8 cellular contexts compared by ENCODE assay signal in the genomic region with DNA sequence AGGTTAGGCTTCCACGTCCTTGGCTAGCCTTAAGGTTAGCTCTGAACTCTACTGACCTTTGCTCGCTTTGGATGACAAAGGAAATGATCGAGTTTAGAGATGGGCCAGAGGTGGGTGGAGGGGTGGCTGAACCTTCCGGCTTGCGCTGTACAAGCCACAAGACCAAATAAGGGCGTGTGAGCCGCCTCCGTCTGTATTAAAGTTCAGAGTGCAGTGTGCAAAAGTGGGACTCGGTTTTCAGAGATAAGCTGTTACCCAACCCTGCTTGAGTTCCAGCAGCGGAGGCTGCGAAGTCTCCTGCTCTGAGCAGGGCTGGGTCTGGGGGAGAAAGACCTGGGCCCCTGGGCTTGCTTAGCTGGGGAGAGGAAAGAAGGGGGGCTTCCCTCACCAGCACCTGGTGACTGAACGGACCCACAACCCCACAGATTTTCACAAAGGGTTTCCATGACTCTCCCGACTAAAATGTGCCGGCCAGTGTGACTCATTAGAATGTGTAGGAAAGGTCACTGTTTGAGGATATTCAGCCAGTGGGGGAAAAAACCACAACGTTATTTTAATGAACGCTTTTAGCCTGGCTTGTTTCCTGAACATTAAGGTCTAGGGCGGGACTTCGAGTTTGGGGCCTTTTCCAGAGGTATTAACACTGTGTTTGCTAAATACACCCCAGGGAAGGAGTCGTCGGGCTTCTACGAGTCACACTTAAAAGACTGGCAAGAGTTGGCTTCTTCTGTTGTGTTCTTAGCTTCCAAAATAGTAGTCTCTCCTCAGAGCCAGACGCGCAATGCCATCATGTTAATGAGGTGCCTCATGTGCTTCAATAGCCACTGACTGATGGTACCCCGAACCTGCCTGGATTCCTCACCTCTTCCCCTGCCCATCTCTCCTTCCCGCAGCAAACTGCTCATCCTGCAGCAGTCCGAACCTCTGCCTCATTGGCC.
DNase-seq lines count a peak whose midpoint lies in the region; ATAC-seq and TF ChIP-seq lines count a peak whose summit lies in the region.

No MANE protein-coding gene starts in this region.

- H3K27ac Mint-ChIP-seq in activated CD8-positive, alpha-beta memory T cell treated with anti-CD3 and anti-CD28 coated beads, Interleukin-2, amount 10 ng/mL, durations not matched to agents 7 days and 5 days, result peak overlapping the region; percentile 97

- TF ChIP-seq CTCF in GM13977 (IDR thresholded peaks at IDR 0.05; ENCODE audit: extremely low read depth, insufficient read depth, missing control alignments) (no peak), epithelial cell of esophagus (IDR thresholded peaks at IDR 0.05; ENCODE audit: insufficient read depth, low read depth, low read length, missing control alignments) (no peak)

- no peaks in the 10 kb centered on the region for H3K27me3 ChIP-seq in mucosa of stomach (ENCODE audit: control insufficient read depth, insufficient read depth, low read length)

- H3K4me3 Mint-ChIP-seq in activated CD8-positive, alpha-beta memory T cell treated with anti-CD3 and anti-CD28 coated beads, Interleukin-2, amount 10 ng/mL, durations not matched to agents 7 days and 5 days, result peak overlapping the region; percentile 56

- peak overlapping the region; percentile 75 for H3K9ac ChIP-seq in mucosa of stomach (ENCODE audit: low read length)

- H3K4me1 ChIP-seq in mucosa of stomach (ENCODE audit: control insufficient read depth, insufficient read depth, low read length), result peaks cover 44% of the 10 kb centered on the region

- H3K36me3 ChIP-seq in mucosa of stomach (ENCODE audit: control insufficient read depth, insufficient read depth, low read length), result no peaks in the 10 kb centered on the region

- H3K4me1 Mint-ChIP-seq in activated CD8-positive, alpha-beta memory T cell treated with anti-CD3 and anti-CD28 coated beads, Interleukin-2, amount 10 ng/mL, durations not matched to agents 7 days and 5 days, result peaks cover 36% of the 10 kb centered on the region

- peak; percentile 84 for ATAC-seq in HG02623 (IDR thresholded peaks at IDR 0.05; ENCODE audit: unreplicated experiment)
- peak; percentile 98 for ATAC-seq in activated CD8-positive, alpha-beta memory T cell treated with anti-CD3 and anti-CD28 coated beads, Interleukin-2, amount 10 ng/mL, durations not matched to agents 7 days and 5 days

- H3K9me3 Mint-ChIP-seq in activated CD8-positive, alpha-beta memory T cell treated with anti-CD3 and anti-CD28 coated beads, Interleukin-2, amount 10 ng/mL, durations not matched to agents 7 days and 5 days (ENCODE audit: low read depth), result no peaks in the 10 kb centered on the region

- in situ Hi-C loops in GM13977 (cut with MboI; ENCODE audit: low pct_unique_long_range_greater_than_20kb, low sequenced_read_pairs, unreplicated experiment), result no loop called here

- H3K9me3 ChIP-seq in mucosa of stomach (ENCODE audit: control insufficient read depth, low read length), result no peaks in the 10 kb centered on the region

- no peaks in the 10 kb centered on the region for H3K27me3 Mint-ChIP-seq in activated CD8-positive, alpha-beta memory T cell treated with anti-CD3 and anti-CD28 coated beads, Interleukin-2, amount 10 ng/mL, durations not matched to agents 7 days and 5 days

- CTCF ChIA-PET in activated CD8-positive, alpha-beta memory T cell treated with anti-CD3 and anti-CD28 coated beads, Interleukin-2, amount 10 ng/mL, durations not matched to agents 7 days and 5 days (lab: Charles Lee), result interaction anchor here (0.7 to 2.4 kb wide), 22 partner anchors 9 to 133 kb away, joined by 3 to 8 read pairs (median 4); a partner anchor contains a TSS

- DNase-seq in GM13977 (ENCODE audit: low spot score) (peak; percentile 83), NCI-H510A (lab: John Stamatoyannopoulos, UW) (peak; percentile 60), epithelial cell of esophagus (ENCODE audit: low read depth) (peak; percentile 85), NCI-H345 treated with DMSO at 0.1 percent for 48 hours (lab: John Stamatoyannopoulos, UW; ENCODE audit: unreplicated experiment) (no peak)
- peak; percentile 94 for DNase-seq in activated CD8-positive, alpha-beta memory T cell treated with anti-CD3 and anti-CD28 coated beads, Interleukin-2, amount 10 ng/mL, durations not matched to agents 7 days and 5 days
- peak; percentile 63 to 72 for DNase-seq in stimulated activated CD8-positive, alpha-beta memory T cell treated with anti-CD3 and anti-CD28 coated beads, Interleukin-7, amount 100 ng/mL, for 4 hours (ENCODE audit: low read depth in 2 of 2)

- H3K4me3 ChIP-seq in epithelial cell of esophagus (ENCODE audit: low read length), result no peak overlapping the region
- H3K4me3 ChIP-seq in mucosa of stomach (ENCODE audit: low read length), result no peak overlapping the region

- peaks cover 6% of the 10 kb centered on the region for H3K36me3 Mint-ChIP-seq in activated CD8-positive, alpha-beta memory T cell treated with anti-CD3 and anti-CD28 coated beads, Interleukin-2, amount 10 ng/mL, durations not matched to agents 7 days and 5 days
